14 cellular contexts compared by ENCODE assay signal in genomic region chr10:73075829-73076228, GRCh38.
"Had no signal": no experiment of that assay in that cellular context is flagged by ENCODE, and none has a peak within 500 bp of the region (broad histone marks: within the 10 kb centered on the region; RNA-seq: fewer than 3 reads in every experiment).

No MANE protein-coding gene starts in this region.

- ATAC-seq: stimulated activated naive CD8-positive, alpha-beta T cell treated with anti-CD3 and anti-CD28 coated beads, Interleukin-15, amount 100 ng/mL, for 72 hours; T-cell had no signal

- DNase-seq: activated naive CD8-positive, alpha-beta T cell treated with anti-CD3 and anti-CD28 coated beads, Interleukin-2, amount 10 ng/mL, durations not matched to agents 7 days and 5 days; effector CD4-positive, alpha-beta T cell; foreskin melanocyte; kidney; midbrain; stimulated activated CD4-positive, alpha-beta T cell treated with anti-CD3 and anti-CD28 coated beads, Interleukin-15, amount 100 ng/mL, for 24 hours; stimulated activated CD4-positive, alpha-beta T cell treated with anti-CD3 and anti-CD28 coated beads, Interleukin-4, amount 100 ng/mL, for 24 hours; stimulated activated naive CD8-positive, alpha-beta T cell treated with anti-CD3 and anti-CD28 coated beads, Interleukin-15, amount 100 ng/mL, for 72 hours; T-cell; T1000; trophoblast cell had no signal

- H3K9me3 Mint-ChIP-seq: activated naive CD8-positive, alpha-beta T cell treated with anti-CD3 and anti-CD28 coated beads, Interleukin-2, amount 10 ng/mL, durations not matched to agents 7 days and 5 days; stimulated activated naive CD8-positive, alpha-beta T cell treated with anti-CD3 and anti-CD28 coated beads, Interleukin-15, amount 100 ng/mL, for 72 hours; T-cell had no signal

- H3K4me3 Mint-ChIP-seq: activated naive CD8-positive, alpha-beta T cell treated with anti-CD3 and anti-CD28 coated beads, Interleukin-2, amount 10 ng/mL, durations not matched to agents 7 days and 5 days; T-cell had no signal

- H3K27me3 ChIP-seq: hepatocyte had no signal

- H3K9me3 ChIP-seq: prostate gland had no signal

- H3K27me3 Mint-ChIP-seq: activated naive CD8-positive, alpha-beta T cell treated with anti-CD3 and anti-CD28 coated beads, Interleukin-2, amount 10 ng/mL, durations not matched to agents 7 days and 5 days; stimulated activated naive CD8-positive, alpha-beta T cell treated with anti-CD3 and anti-CD28 coated beads, Interleukin-15, amount 100 ng/mL, for 72 hours; T-cell had no signal

- H3K36me3 ChIP-seq: prostate gland had no signal

- H3K4me3 ChIP-seq: hepatocyte, prostate gland, SK-N-MC had no signal
